In genomic region chr10:102132563-102133372, GRCh38 we compare ENCODE assay signal across 8 cellular contexts. TPM values are rescaled to one million over a fixed set of nuclear protein-coding genes. Genes with fewer than 3 reads are reported as not detected.
DNase-seq lines count a peak whose midpoint lies in the region; ATAC-seq, FAIRE-seq and TF ChIP-seq lines count a peak whose summit lies in the region.

A gene with protein sequence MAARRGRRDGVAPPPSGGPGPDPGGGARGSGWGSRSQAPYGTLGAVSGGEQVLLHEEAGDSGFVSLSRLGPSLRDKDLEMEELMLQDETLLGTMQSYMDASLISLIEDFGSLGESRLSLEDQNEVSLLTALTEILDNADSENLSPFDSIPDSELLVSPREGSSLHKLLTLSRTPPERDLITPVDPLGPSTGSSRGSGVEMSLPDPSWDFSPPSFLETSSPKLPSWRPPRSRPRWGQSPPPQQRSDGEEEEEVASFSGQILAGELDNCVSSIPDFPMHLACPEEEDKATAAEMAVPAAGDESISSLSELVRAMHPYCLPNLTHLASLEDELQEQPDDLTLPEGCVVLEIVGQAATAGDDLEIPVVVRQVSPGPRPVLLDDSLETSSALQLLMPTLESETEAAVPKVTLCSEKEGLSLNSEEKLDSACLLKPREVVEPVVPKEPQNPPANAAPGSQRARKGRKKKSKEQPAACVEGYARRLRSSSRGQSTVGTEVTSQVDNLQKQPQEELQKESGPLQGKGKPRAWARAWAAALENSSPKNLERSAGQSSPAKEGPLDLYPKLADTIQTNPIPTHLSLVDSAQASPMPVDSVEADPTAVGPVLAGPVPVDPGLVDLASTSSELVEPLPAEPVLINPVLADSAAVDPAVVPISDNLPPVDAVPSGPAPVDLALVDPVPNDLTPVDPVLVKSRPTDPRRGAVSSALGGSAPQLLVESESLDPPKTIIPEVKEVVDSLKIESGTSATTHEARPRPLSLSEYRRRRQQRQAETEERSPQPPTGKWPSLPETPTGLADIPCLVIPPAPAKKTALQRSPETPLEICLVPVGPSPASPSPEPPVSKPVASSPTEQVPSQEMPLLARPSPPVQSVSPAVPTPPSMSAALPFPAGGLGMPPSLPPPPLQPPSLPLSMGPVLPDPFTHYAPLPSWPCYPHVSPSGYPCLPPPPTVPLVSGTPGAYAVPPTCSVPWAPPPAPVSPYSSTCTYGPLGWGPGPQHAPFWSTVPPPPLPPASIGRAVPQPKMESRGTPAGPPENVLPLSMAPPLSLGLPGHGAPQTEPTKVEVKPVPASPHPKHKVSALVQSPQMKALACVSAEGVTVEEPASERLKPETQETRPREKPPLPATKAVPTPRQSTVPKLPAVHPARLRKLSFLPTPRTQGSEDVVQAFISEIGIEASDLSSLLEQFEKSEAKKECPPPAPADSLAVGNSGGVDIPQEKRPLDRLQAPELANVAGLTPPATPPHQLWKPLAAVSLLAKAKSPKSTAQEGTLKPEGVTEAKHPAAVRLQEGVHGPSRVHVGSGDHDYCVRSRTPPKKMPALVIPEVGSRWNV (N-terminal part only) (plus strand): TSS chr10:102133040. CDS start chr10:102133069, 29 bp downstream.

- no peak within 1 kb of the TSS for H4K8ac ChIP-seq in mesendoderm (ENCODE audit: low read depth, low read length)

- peaks cover 48% of the 10 kb centered on the region for H3K79me2 ChIP-seq in mesendoderm (ENCODE audit: control insufficient read depth, insufficient read depth, low read length)

- H3K23ac ChIP-seq in mesendoderm (ENCODE audit: low read length) = peak within 1 kb of the TSS; percentile 68

- no peaks in the 10 kb centered on the region for H3K9me3 Mint-ChIP-seq in activated CD8-positive, alpha-beta memory T cell treated with anti-CD3 and anti-CD28 coated beads, Interleukin-2, amount 10 ng/mL, durations not matched to agents 7 days and 5 days (ENCODE audit: low read depth)

- no CpG with 5 or more reads among the region's 64 CpGs for WGBS in mesendoderm (ENCODE audit: extremely low coverage, insufficient coverage, low lambda C conversion rate)

- H2AK5ac ChIP-seq in mesendoderm (ENCODE audit: low read length) = peak within 1 kb of the TSS; percentile 71

- H3K56ac ChIP-seq in mesendoderm (ENCODE audit: low read length) = peak within 1 kb of the TSS; percentile 98

- H3K4me3 ChIP-seq in HUES48 (ENCODE audit: low read depth, low read length) (peak within 1 kb of the TSS; percentile 90), NT2/D1 (ENCODE audit: insufficient read length, low read depth) (peak within 1 kb of the TSS; percentile 90), endocrine pancreas (ENCODE audit: control insufficient read depth, insufficient read depth, low read length) (peak within 1 kb of the TSS; percentile 76), mesendoderm (ENCODE audit: low read length) (peak within 1 kb of the TSS; percentile 58)

- DNase-seq in D721Med (ENCODE audit: insufficient read length, low spot score) = peak; percentile 95
- peak; percentile 96 for DNase-seq in NT2/D1 (ENCODE audit: low read depth, low spot score)
- DNase-seq in activated CD8-positive, alpha-beta memory T cell treated with anti-CD3 and anti-CD28 coated beads, Interleukin-2, amount 10 ng/mL, durations not matched to agents 7 days and 5 days = peak; percentile 99
- peak; percentile 100 for DNase-seq in mesendoderm
- peak; percentile 95 for DNase-seq in stimulated activated CD8-positive, alpha-beta memory T cell treated with anti-CD3 and anti-CD28 coated beads, Interleukin-15, amount 100 ng/mL, for 1 hour (ENCODE audit: low read depth)

- H3K4me1 ChIP-seq in HUES48 (ENCODE audit: control insufficient read depth, insufficient read depth, low read length) = peaks cover 16% of the 10 kb centered on the region
- H3K4me1 ChIP-seq in NT2/D1 (ENCODE audit: insufficient read depth, insufficient read length) = peaks cover 4% of the 10 kb centered on the region
- no peaks in the 10 kb centered on the region for H3K4me1 ChIP-seq in endocrine pancreas (ENCODE audit: control insufficient read depth, insufficient read depth, low read length)
- H3K4me1 ChIP-seq in mesendoderm (ENCODE audit: control insufficient read depth, low read depth, low read length) = no peaks in the 10 kb centered on the region

- FAIRE-seq in D721Med (lab: Jason Lieb, UNC) = peak; percentile 41

- H3K4me1 Mint-ChIP-seq in activated CD8-positive, alpha-beta memory T cell treated with anti-CD3 and anti-CD28 coated beads, Interleukin-2, amount 10 ng/mL, durations not matched to agents 7 days and 5 days = peaks cover 38% of the 10 kb centered on the region

- H3K18ac ChIP-seq in mesendoderm (ENCODE audit: low read length) = peak within 1 kb of the TSS; percentile 88

- peaks cover 13% of the 10 kb centered on the region for H3K36me3 ChIP-seq in HUES48 (ENCODE audit: control insufficient read depth, insufficient read depth, low read length)
- peaks cover 38% of the 10 kb centered on the region for H3K36me3 ChIP-seq in NT2/D1 (ENCODE audit: insufficient read depth, insufficient read length, low read length)
- no peaks in the 10 kb centered on the region for H3K36me3 ChIP-seq in endocrine pancreas (ENCODE audit: control insufficient read depth, insufficient read depth, low read length)
- peaks cover 2% of the 10 kb centered on the region for H3K36me3 ChIP-seq in mesendoderm (ENCODE audit: control insufficient read depth, insufficient read depth, low read length)

- no peaks in the 10 kb centered on the region for H3K27me3 ChIP-seq in HUES48 (ENCODE audit: control insufficient read depth, insufficient read depth, low read length)
- H3K27me3 ChIP-seq in NT2/D1 (ENCODE audit: insufficient read depth, insufficient read length) = no peaks in the 10 kb centered on the region
- H3K27me3 ChIP-seq in endocrine pancreas (ENCODE audit: control insufficient read depth, insufficient read depth, low read length) = no peaks in the 10 kb centered on the region
- H3K27me3 ChIP-seq in mesendoderm (ENCODE audit: insufficient read depth, low read length, poor library complexity) = no peaks in the 10 kb centered on the region

- H3K36me3 Mint-ChIP-seq in activated CD8-positive, alpha-beta memory T cell treated with anti-CD3 and anti-CD28 coated beads, Interleukin-2, amount 10 ng/mL, durations not matched to agents 7 days and 5 days = peaks cover 12% of the 10 kb centered on the region

- peak within 1 kb of the TSS; percentile 76 for H2BK5ac ChIP-seq in mesendoderm (ENCODE audit: low read length)

- peak within 1 kb of the TSS; percentile 75 for H2BK120ac ChIP-seq in mesendoderm (ENCODE audit: low read depth, low read length)

- peak; percentile 86 for TF ChIP-seq CTCF in D721Med (IDR thresholded peaks at IDR 0.05; ENCODE audit: insufficient read depth, missing control alignments)

- ATAC-seq in GM21390 (IDR thresholded peaks at IDR 0.05; ENCODE audit: unreplicated experiment) = peak; percentile 92
- peak; percentile 94 for ATAC-seq in activated CD8-positive, alpha-beta memory T cell treated with anti-CD3 and anti-CD28 coated beads, Interleukin-2, amount 10 ng/mL, durations not matched to agents 7 days and 5 days

- H3K4ac ChIP-seq in mesendoderm (ENCODE audit: low read depth, low read length) = peak within 1 kb of the TSS; percentile 96

- H4K5ac ChIP-seq in mesendoderm (ENCODE audit: low read length) = peak within 1 kb of the TSS; percentile 7

- no peak within 1 kb of the TSS for H2BK15ac ChIP-seq in mesendoderm (replicated peaks; ENCODE audit: low read depth)

- H3K9ac ChIP-seq in HUES48 (ENCODE audit: low read depth, low read length) (peak within 1 kb of the TSS; percentile 97), NT2/D1 (ENCODE audit: insufficient read length, low read depth) (peak within 1 kb of the TSS; percentile 99), endocrine pancreas (ENCODE audit: control insufficient read depth, insufficient read depth, low read length) (peak within 1 kb of the TSS; percentile 92), mesendoderm (ENCODE audit: low read length) (peak within 1 kb of the TSS; percentile 85)

- peak within 1 kb of the TSS; percentile 93 for H3K4me3 Mint-ChIP-seq in activated CD8-positive, alpha-beta memory T cell treated with anti-CD3 and anti-CD28 coated beads, Interleukin-2, amount 10 ng/mL, durations not matched to agents 7 days and 5 days

- peak within 1 kb of the TSS; percentile 93 for H3K4me2 ChIP-seq in mesendoderm (ENCODE audit: low read length)

- H3K27ac ChIP-seq in HUES48 (ENCODE audit: low read depth, low read length) (peak within 1 kb of the TSS; percentile 94), mesendoderm (ENCODE audit: low read depth, low read length) (peak within 1 kb of the TSS; percentile 86)

- no peaks in the 10 kb centered on the region for H3K9me3 ChIP-seq in HUES48 (ENCODE audit: control insufficient read depth, insufficient read depth, low read length)
- no peaks in the 10 kb centered on the region for H3K9me3 ChIP-seq in NT2/D1 (ENCODE audit: insufficient read depth, low read length)
- no peaks in the 10 kb centered on the region for H3K9me3 ChIP-seq in endocrine pancreas (ENCODE audit: control insufficient read depth, low read length)

- CTCF ChIA-PET in activated CD8-positive, alpha-beta memory T cell treated with anti-CD3 and anti-CD28 coated beads, Interleukin-2, amount 10 ng/mL, durations not matched to agents 7 days and 5 days (lab: Charles Lee) = interaction anchor here (0.6 to 2.6 kb wide), 13 partner anchors 11 to 292 kb away, joined by 3 to 23 read pairs (median 3); partner anchors contain the start of gene NOLC1

- H3K79me1 ChIP-seq in mesendoderm (ENCODE audit: low read length) = peaks cover 4% of the 10 kb centered on the region

- peak within 1 kb of the TSS; percentile 96 for H3K27ac Mint-ChIP-seq in activated CD8-positive, alpha-beta memory T cell treated with anti-CD3 and anti-CD28 coated beads, Interleukin-2, amount 10 ng/mL, durations not matched to agents 7 days and 5 days

- H3K27me3 Mint-ChIP-seq in activated CD8-positive, alpha-beta memory T cell treated with anti-CD3 and anti-CD28 coated beads, Interleukin-2, amount 10 ng/mL, durations not matched to agents 7 days and 5 days = no peaks in the 10 kb centered on the region

RNA-seq across cellular contexts. Expression of the gene that starts here (rescaled TPM):
- 10 to 100 TPM; 57.9 to 79.0 TPM for total RNA-seq in activated CD8-positive, alpha-beta memory T cell treated with anti-CD3 and anti-CD28 coated beads, Interleukin-2, amount 10 ng/mL, durations not matched to agents 7 days and 5 days
- polyA plus RNA-seq in mesendoderm (2013, experiment 1 of 2) = 74.1 TPM
- 73.8 TPM for polyA plus RNA-seq in mesendoderm (2013, experiment 2 of 2)

Comparison
In these comparisons a context has a peak if more than half of its experiments do, and no peak if none do; other contexts are left out.
1. Peak in every context shown above with its lines: DNase-seq, ATAC-seq, H3K4me3 ChIP-seq and H3K27ac ChIP-seq.